Comparison of ENCODE assay signal across 9 cellular contexts in the genomic region with DNA sequence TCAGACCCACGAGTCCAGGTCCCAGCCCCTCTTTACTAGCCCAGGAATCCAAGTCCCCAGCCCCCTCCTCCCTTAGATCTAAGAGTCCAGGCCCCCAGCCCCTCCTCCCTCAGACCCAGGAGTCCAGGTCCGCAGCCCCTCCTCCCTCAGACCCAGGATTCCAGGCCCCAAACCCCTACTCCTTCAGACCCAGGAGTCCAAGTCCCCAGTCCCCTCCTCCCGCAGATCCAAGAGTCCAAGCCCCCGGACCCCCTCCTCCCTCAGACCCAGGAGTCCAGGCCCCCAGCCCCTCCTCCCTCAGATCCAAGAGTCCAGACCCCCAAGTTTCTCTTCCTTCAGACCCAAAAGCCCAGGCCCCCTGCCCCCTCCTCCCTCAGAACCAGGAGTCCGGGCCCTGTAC. TPM values are rescaled to one million over a fixed set of nuclear protein-coding genes. Genes with fewer than 3 reads are reported as not detected.
DNase-seq lines count a peak whose midpoint lies in the region; ATAC-seq and TF ChIP-seq lines count a peak whose summit lies in the region.
"Had no signal": no experiment of that assay in that cellular context is flagged by ENCODE, and none has a peak within 500 bp of the region (broad histone marks: within the 10 kb centered on the region; RNA-seq: fewer than 3 reads in every experiment).

No MANE protein-coding gene starts in this region.

- intact Hi-C loops in CD4-positive, alpha-beta T cell (cut with DNase I, micrococcal nuclease), result loop anchor here in 1 of 2 experiments (1.0 to 10.0 kb wide), 6 partner anchors 110 to 600 kb away; a partner anchor contains a TSS

- H3K36me3 ChIP-seq in Peyer's patch (peaks cover 0 to 8% (median 0%) of the 10 kb centered on the region in 3 donors), neutrophil (peaks cover 30% of the 10 kb centered on the region)

- no peaks in the 10 kb centered on the region for H3K27me3 Mint-ChIP-seq in CD4-positive, alpha-beta T cell

- H3K4me1 ChIP-seq in Peyer's patch (peaks cover 0 to 27% (median 4%) of the 10 kb centered on the region in 4 donors), neutrophil (ENCODE audit: control insufficient read depth in 1 of 2, insufficient read depth in 1 of 2, low read depth in 1 of 2, low read length in 1 of 2) (peaks cover 36 to 46% of the 10 kb centered on the region in 2 experiments)

- no peak for ATAC-seq in CD4-positive, alpha-beta T cell (ENCODE audit: poor library complexity)

- peaks cover 46% of the 10 kb centered on the region for H3K4me1 Mint-ChIP-seq in CD4-positive, alpha-beta T cell (ENCODE audit: low read depth)

- peak overlapping the region; percentile 54 to 68 (median 57) for H3K4me3 ChIP-seq in Peyer's patch
- peak overlapping the region; percentile 94 for H3K4me3 ChIP-seq in epithelial cell of esophagus (ENCODE audit: low read length)
- peak overlapping the region; percentile 72 to 98 for H3K4me3 ChIP-seq in neutrophil (ENCODE audit: low read depth in 1 of 2, low read length in 1 of 2)

- CTCF ChIA-PET in CD4-positive, alpha-beta T cell (lab: Charles Lee), result interaction anchor here (0.6 to 1.4 kb wide), 3 partner anchors 43 to 127 kb away, joined by 3 to 5 read pairs (median 4); no protein-coding TSS in a partner anchor

- POLR2A ChIA-PET in CD4-positive, alpha-beta T cell (lab: Charles Lee), result interaction anchor here (1.0 to 1.9 kb wide), 6 partner anchors 14 to 1662 kb away, joined by 3 to 13 read pairs (median 4); a partner anchor contains a TSS

- TF ChIP-seq CTCF in CD4-positive, alpha-beta T cell (IDR thresholded peaks at IDR 0.05), result no peak
- no peak for TF ChIP-seq CTCF in Peyer's patch (IDR thresholded peaks at IDR 0.05)
- TF ChIP-seq CTCF in epithelial cell of esophagus (IDR thresholded peaks at IDR 0.05; ENCODE audit: insufficient read depth, low read depth, low read length, missing control alignments), result no peak
- no peak for TF ChIP-seq CTCF in neutrophil (IDR thresholded peaks at IDR 0.05)

- H3K27me3 ChIP-seq in CD4-positive, alpha-beta T cell (ENCODE audit: control insufficient read depth, insufficient read depth, low read length), result no peaks in the 10 kb centered on the region
- no peaks in the 10 kb centered on the region for H3K27me3 ChIP-seq in Peyer's patch
- peaks cover 38% of the 10 kb centered on the region for H3K27me3 ChIP-seq in neutrophil

- H3K9me3 Mint-ChIP-seq in CD4-positive, alpha-beta T cell, result no peaks in the 10 kb centered on the region

- peak overlapping the region; percentile 84 for H3K27ac Mint-ChIP-seq in CD4-positive, alpha-beta T cell

- no peaks in the 10 kb centered on the region for H3K9me3 ChIP-seq in CD4-positive, alpha-beta T cell (ENCODE audit: control insufficient read depth, low read length)
- no peaks in the 10 kb centered on the region for H3K9me3 ChIP-seq in Peyer's patch
- H3K9me3 ChIP-seq in neutrophil, result no peaks in the 10 kb centered on the region

- TF ChIP-seq POLR2A in Peyer's patch (IDR thresholded peaks at IDR 0.05), result no peak

- DNase-seq in CD4-positive, alpha-beta T cell, result no peak
- DNase-seq in Peyer's patch (no peak), epithelial cell of esophagus (ENCODE audit: low read depth) (no peak), middle frontal gyrus (ENCODE audit: extremely low spot score, low spot score) (no peak), A172 (ENCODE audit: low spot score) (no peak), midbrain (lab: John Stamatoyannopoulos, UW) (no peak), SKM-1 treated with dmso at 0.1 percent for 144 hours (lab: John Stamatoyannopoulos, UW; ENCODE audit: unreplicated experiment) (no peak)

- H3K27ac ChIP-seq in CD4-positive, alpha-beta T cell (ENCODE audit: low read depth, low read length), result peak overlapping the region; percentile 66
- H3K27ac ChIP-seq in Peyer's patch, result peak overlapping the region; percentile 77 to 95 (median 84)
- peak overlapping the region; percentile 88 for H3K27ac ChIP-seq in neutrophil

- H3K36me3 Mint-ChIP-seq in CD4-positive, alpha-beta T cell (ENCODE audit: low read depth), result peaks cover 24% of the 10 kb centered on the region

- peak overlapping the region; percentile 93 for H3K4me3 Mint-ChIP-seq in CD4-positive, alpha-beta T cell

RNA-seq across cellular contexts. Expression of a gene that starts 11.5 kb away (rescaled TPM):
- 1 to 10 TPM; 2.8 to 3.6 TPM for total RNA-seq in CD4-positive, alpha-beta T cell
- 10 to 100 TPM in 3 of 4 donors, 1 to 10 TPM in 1; 3.0 to 29.7 (median 11.6) TPM for total RNA-seq in Peyer's patch
- total RNA-seq in A172 (2014; rRNA removed; shearing (Covaris generic)), result 0.52 and 3.2 TPM in 2 replicates

RNA-seq across cellular contexts. Expression of a gene that starts 19.2 kb away (rescaled TPM):
- total RNA-seq in CD4-positive, alpha-beta T cell, result not detected
- total RNA-seq in Peyer's patch, result under 1 TPM in 1 of 4 donors, not detected in 3; 0.54 TPM
- not detected in 2 replicates for total RNA-seq in A172 (2014; rRNA removed; shearing (Covaris generic))
- total RNA-seq: glomerular endothelial cell had no signal

RNA-seq across cellular contexts. Expression of a gene that starts 47.1 kb away (rescaled TPM):
- 1 to 10 TPM; 1.2 to 1.9 TPM for total RNA-seq in CD4-positive, alpha-beta T cell
- total RNA-seq in Peyer's patch, result 1 to 10 TPM; 1.6 to 5.8 (median 2.6) TPM
- total RNA-seq in A172 (2014; rRNA removed; shearing (Covaris generic)), result 0.07 TPM in 1 of 2 replicates, not detected in the other
- total RNA-seq: glomerular endothelial cell had no signal

RNA-seq across cellular contexts. Expression of a gene that starts 56.4 kb away (rescaled TPM):
- not detected for total RNA-seq in CD4-positive, alpha-beta T cell
- 1 to 10 TPM in 1 of 4 donors, not detected in 3; 1.9 TPM for total RNA-seq in Peyer's patch
- not detected in 2 replicates for total RNA-seq in A172 (2014; rRNA removed; shearing (Covaris generic))
- total RNA-seq: glomerular endothelial cell had no signal

RNA-seq across cellular contexts. Expression of a gene that starts 58.0 kb away (rescaled TPM):
- 1 to 10 TPM in 1 of 2 experiments, under 1 TPM in 1; 0.87 to 1.3 TPM for total RNA-seq in CD4-positive, alpha-beta T cell
- 10 to 100 TPM in 1 of 4 donors, under 1 TPM in 1, not detected in 2; 0.95 to 12.4 TPM for total RNA-seq in Peyer's patch
- not detected in 2 replicates for total RNA-seq in A172 (2014; rRNA removed; shearing (Covaris generic))
